20 cellular contexts compared by ENCODE assay signal in the genomic region with DNA sequence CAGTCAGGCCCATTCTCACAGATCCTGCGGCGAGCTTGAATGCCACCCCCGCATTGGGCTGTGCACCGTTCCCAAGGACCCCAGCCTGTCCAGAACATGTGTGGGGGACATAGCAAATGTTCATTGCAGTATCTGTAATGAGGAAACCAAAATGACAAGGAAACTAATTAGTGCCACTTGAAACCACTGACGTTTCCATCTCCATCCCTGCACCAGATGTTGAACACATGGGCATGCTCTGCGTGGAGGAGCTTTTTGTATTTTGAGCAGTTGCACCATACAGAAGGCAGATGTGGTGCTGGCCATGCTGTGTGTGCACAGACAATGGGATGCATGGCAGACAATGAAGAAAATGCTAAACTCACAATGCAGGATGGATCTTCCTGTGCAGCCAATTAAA.
"Had no signal": no experiment of that assay in that cellular context is flagged by ENCODE, and none has a peak within 500 bp of the region (broad histone marks: within the 10 kb centered on the region; RNA-seq: fewer than 3 reads in every experiment).

No MANE protein-coding gene starts in this region.

- H3K79me2 ChIP-seq: parathyroid adenoma had no signal

- H3K4me2 ChIP-seq: smooth muscle cell had no signal

- H3K4me3 ChIP-seq: adrenal gland, breast epithelium, coronary artery, lower lobe of right lung, right lobe of liver, smooth muscle cell had no signal

- H3K36me3 ChIP-seq: adrenal gland, breast epithelium, lower lobe of right lung had no signal

- H3K9me3 ChIP-seq: adrenal gland, breast epithelium, lower lobe of right lung, right lobe of liver had no signal

- DNase-seq: activated B cell treated with CpG ODN at 0.5 μM for 24 hours; activated CD4-positive, alpha-beta memory T cell treated with anti-CD3 and anti-CD28 coated beads for 36 hours; activated CD4-positive, alpha-beta T cell treated with anti-CD3 and anti-CD28 coated beads for 4 hours; activated gamma-delta T cell treated with Interleukin-2 at 50 U/mL for 16 hours; activated T-cell treated with anti-CD3 and anti-CD28 coated beads for 4 hours; adrenal gland; foreskin keratinocyte; hippocampal formation; islet precursor cell; lower lobe of right lung; naive thymus-derived CD8-positive, alpha-beta T cell; right lobe of liver; stimulated activated CD4-positive, alpha-beta T cell treated with anti-CD3 and anti-CD28 coated beads, Interleukin-4, amount 100 ng/mL, for 1 hour; stimulated activated naive CD8-positive, alpha-beta T cell treated with anti-CD3 and anti-CD28 coated beads, Interleukin-15, amount 100 ng/mL, for 72 hours had no signal

- H3K27me3 ChIP-seq: adrenal gland, breast epithelium, foreskin keratinocyte, right lobe of liver had no signal

- H3K27ac ChIP-seq: adrenal gland, breast epithelium, coronary artery, foreskin keratinocyte, lower lobe of right lung, parathyroid adenoma, right lobe of liver had no signal

- H2AFZ ChIP-seq: parathyroid adenoma had no signal

- H3K4me1 ChIP-seq: adrenal gland, breast epithelium, foreskin keratinocyte, lower lobe of right lung, parathyroid adenoma, right lobe of liver had no signal

- H3K9ac ChIP-seq: parathyroid adenoma had no signal

- ATAC-seq: activated naive CD4-positive, alpha-beta T cell treated with anti-CD3 and anti-CD28 coated beads, Interleukin-2, amount 50 U/mL, for 72 hours; esophagus mucosa; foreskin keratinocyte; lower lobe of right lung; naive thymus-derived CD8-positive, alpha-beta T cell; right lobe of liver; stimulated activated naive CD8-positive, alpha-beta T cell treated with anti-CD3 and anti-CD28 coated beads, Interleukin-15, amount 100 ng/mL, for 72 hours had no signal
